ENCODE assay signal across 34 cellular contexts in genomic region chr13:20720499-20720898, GRCh38.
"Had no signal": no experiment of that assay in that cellular context is flagged by ENCODE, and none has a peak within 500 bp of the region (broad histone marks: within the 10 kb centered on the region; RNA-seq: fewer than 3 reads in every experiment).

No MANE protein-coding gene starts in this region.

- H3K9me3 ChIP-seq: MG63 had no signal

- H3K9ac ChIP-seq: KMS-11 had no signal

- H3K4me3 ChIP-seq: MG63 had no signal

- DNase-seq: Karpas-422, Kasumi-1, MG63, MM.1S, MV-4-11, NCI-H1048, NCI-H1092, NCI-H1092 treated with DMSO at 0.1 percent for 48 hours, NCI-H1105, NCI-H1105 treated with DMSO at 0.1 percent for 48 hours, NCI-H1417, NCI-H1417 treated with DMSO at 0.1 percent for 48 hours, NCI-H1436, NCI-H1436 treated with DMSO at 0.1 percent for 48 hours, NCI-H146, NCI-H1694, NCI-H1694 treated with DMSO at 0.1 percent for 48 hours, NCI-H187, NCI-H187 treated with DMSO at 0.1 percent for 48 hours, NCI-H1930, NCI-H2029, NCI-H2029 treated with DMSO at 0.1 percent for 48 hours, NCI-H2081, NCI-H2081 treated with DMSO at 0.1 percent for 48 hours, NCI-H2107, NCI-H2171, NCI-H2171 treated with DMSO at 0.1 percent for 48 hours, NCI-H2227 treated with DMSO at 0.1 percent for 48 hours, NCI-H226, NCI-H345, NCI-H446, NCI-H446 treated with DMSO at 0.1 percent for 48 hours, NCI-H510A had no signal

- H3K36me3 ChIP-seq: MG63 had no signal

- H3K27me3 ChIP-seq: MG63 had no signal

- H3K27ac ChIP-seq: KMS-11 had no signal
